1 cellular context compared by ENCODE assay signal in genomic region chr11:69272961-69273461, GRCh38.
TF ChIP-seq lines count a peak whose summit lies in the region.

No MANE protein-coding gene starts in this region.

TF ChIP-seq in HepG2, 621 proteins besides CTCF, POLR2A, EP300 and RAD21:
- no peak for TF ChIP-seq CREM (IDR thresholded peaks at IDR 0.05)
- no peak for TF ChIP-seq CREM (CRISPR knock-in tag; IDR thresholded peaks at IDR 0.05)
- peak; percentile 18; the same call in 1 of the 2 replicates for TF ChIP-seq ZNF687 (CRISPR knock-in tag; IDR thresholded peaks at IDR 0.05)
